ENCODE assay signal across 9 cellular contexts in genomic region chr6:17428595-17429120, GRCh38. TPM values are rescaled to one million over a fixed set of nuclear protein-coding genes. Genes with fewer than 3 reads are reported as not detected.
DNase-seq lines count a peak whose midpoint lies in the region; ATAC-seq and TF ChIP-seq lines count a peak whose summit lies in the region.
"Not testable (repeated sequence)": the region's sequence is repeated elsewhere in the genome, so short reads cannot be mapped to it uniquely, and the experiment has no call there.
"Had no signal": no experiment of that assay in that cellular context is flagged by ENCODE, and none has a peak within 500 bp of the region (broad histone marks: within the 10 kb centered on the region; RNA-seq: fewer than 3 reads in every experiment).

No MANE protein-coding gene starts in this region.

- H3K79me2 ChIP-seq in smooth muscle cell (ENCODE audit: low read depth), result not testable (repeated sequence)

- peak overlapping the region; percentile 24 for H3K9ac ChIP-seq in smooth muscle cell (ENCODE audit: low read depth)

- intact Hi-C loops in left ventricle myocardium inferior (cut with micrococcal nuclease), result not testable (repeated sequence)
- intact Hi-C loops in psoas muscle (cut with DNase I), result loop anchor here (5.0 kb wide), 1 partner anchor 36 kb away; the partner anchor contains the start of gene CAP2 (in 2 of the 2)

- not testable (repeated sequence) for H3K4me3 ChIP-seq in HEK293 (ENCODE audit: low read depth, low read length); WERI-Rb-1 (ENCODE audit: low read depth, low read length); left ventricle myocardium inferior; psoas muscle; smooth muscle cell

- TF ChIP-seq CTCF in HEK293 (tag by site-specific recombination; IDR thresholded peaks at IDR 0.05); WERI-Rb-1 (IDR thresholded peaks at IDR 0.05; ENCODE audit: low read depth, low read length); left ventricle myocardium inferior (IDR thresholded peaks at IDR 0.05; ENCODE audit: borderline replicate concordance); psoas muscle (IDR thresholded peaks at IDR 0.05); smooth muscle cell (IDR thresholded peaks at IDR 0.05; ENCODE audit: borderline replicate concordance, insufficient read depth, poor library complexity, severe bottlenecking): not testable (repeated sequence)

- H3F3A ChIP-seq in smooth muscle cell (ENCODE audit: low read depth), result not testable (repeated sequence)

- CTCF ChIA-PET in HEK293 (lab: Yijun Ruan, JAX), result interaction anchor here (1.2 kb wide), 1 partner anchor 17 kb away, joined by 3 read pairs; no protein-coding TSS in a partner anchor

- DNase-seq in NCI-H1930 (lab: John Stamatoyannopoulos, UW) (peak; percentile 13 to 29), NCI-H446 treated with DMSO at 0.1 percent for 48 hours (lab: John Stamatoyannopoulos, UW) (peak; percentile 32)
- not testable (repeated sequence) for DNase-seq in WERI-Rb-1; left ventricle myocardium inferior; psoas muscle; smooth muscle cell (lab: John Stamatoyannopoulos, UW; ENCODE audit: unreplicated experiment)

- not testable (repeated sequence) for H3K27me3 ChIP-seq in WERI-Rb-1 (ENCODE audit: insufficient read depth, low read depth, severe bottlenecking); left ventricle myocardium inferior (ENCODE audit: low read depth); psoas muscle (ENCODE audit: insufficient read depth in 3 of 3, low read length in 2 of 3); smooth muscle cell (ENCODE audit: low read depth)

- 22 to 44% (median 32%) methylated on average over 3 of the region's 5 CpGs for WGBS in psoas muscle, 3 donors
- WGBS in smooth muscle cell (ENCODE audit: low lambda C conversion rate), result 73% methylated on average over 3 of the region's 5 CpGs

- not testable (repeated sequence) for H3K27ac ChIP-seq in HEK293 (ENCODE audit: extremely low read depth, low read depth, low read length)
- H3K27ac ChIP-seq in WERI-Rb-1 (peak overlapping the region; percentile 47), left ventricle myocardium inferior (replicated peaks) (peak overlapping the region; percentile 54), psoas muscle (peak overlapping the region; percentile 87), smooth muscle cell (ENCODE audit: low read depth) (peak overlapping the region; percentile 49)

- peaks cover 11% of the 10 kb centered on the region for H3K4me1 ChIP-seq in HEK293 (ENCODE audit: control insufficient read depth, insufficient read depth, low read length)
- peaks cover 17% of the 10 kb centered on the region for H3K4me1 ChIP-seq in left ventricle myocardium inferior
- peaks cover 50% of the 10 kb centered on the region for H3K4me1 ChIP-seq in psoas muscle
- not testable (repeated sequence) for H3K4me1 ChIP-seq in smooth muscle cell (ENCODE audit: low read depth)

- POLR2A ChIA-PET in HEK293 (lab: Yijun Ruan, JAX), result not testable (repeated sequence)

- H4K20me1 ChIP-seq in smooth muscle cell (ENCODE audit: low read depth), result not testable (repeated sequence)

- H3K4me2 ChIP-seq in smooth muscle cell, result not testable (repeated sequence)

- H2AFZ ChIP-seq in smooth muscle cell (ENCODE audit: low read depth), result not testable (repeated sequence)

- not testable (repeated sequence) for H3K9me3 ChIP-seq in HEK293 (ENCODE audit: control insufficient read depth, insufficient read depth, low read depth, low read length); WERI-Rb-1 (ENCODE audit: severe bottlenecking); left ventricle myocardium inferior (replicated peaks); psoas muscle; smooth muscle cell (replicated peaks; ENCODE audit: low read depth)

- ATAC-seq in psoas muscle, result peak; percentile 39 to 57 (median 52)

- H3K36me3 ChIP-seq in HEK293 (ENCODE audit: control insufficient read depth in 2 of 2, insufficient read depth in 1 of 2, low read length in 2 of 2) (peaks cover 0 to 14% of the 10 kb centered on the region in 2 experiments; a peak in 1 of 3 replicates), psoas muscle (ENCODE audit: insufficient read depth in 1 of 2, low read depth in 1 of 2) (peaks cover 0 to 44% of the 10 kb centered on the region in 2 donors)
- H3K36me3 ChIP-seq in WERI-Rb-1; left ventricle myocardium inferior; smooth muscle cell (ENCODE audit: low read depth): not testable (repeated sequence)

TF ChIP-seq in HEK293, 187 proteins besides CTCF, POLR2A, EP300 and RAD21 (continues in another document):
- TF ChIP-seq SP7 (tag by site-specific recombination; IDR thresholded peaks at IDR 0.05) (peak; percentile 90), KLF8 (tag by site-specific recombination; IDR thresholded peaks at IDR 0.05) (peak; percentile 63), PRDM10 (tag by site-specific recombination; IDR thresholded peaks at IDR 0.05) (peak; percentile 92), ZNF629 (tag by site-specific recombination; IDR thresholded peaks at IDR 0.05) (peak; percentile 73), ZNF639 (tag by site-specific recombination; IDR thresholded peaks at IDR 0.05) (peak; percentile 75), ZNF366 (tag by site-specific recombination; conservative IDR thresholded peaks at IDR 0.05) (peak; percentile 62), BCL11A (tag by site-specific recombination; IDR thresholded peaks at IDR 0.05; ENCODE audit: low read depth) (0 out of 2 replicates have a peak, but pooled peaks have one; percentile 30)

RNA-seq across cellular contexts. Expression of gene CAP2, which starts 35.3 kb away (rescaled TPM):
- total RNA-seq in left ventricle myocardium inferior (149 TPM), psoas muscle (100 to 1,000 TPM; 344 to 452 (median 385) TPM), smooth muscle cell (16.8 and 19.0 TPM in 2 replicates)
- polyA plus RNA-seq in psoas muscle (100 to 1,000 TPM; 176 to 211 (median 202) TPM), smooth muscle cell (19.7 and 27.7 TPM in 2 replicates)
- total RNA-seq: CD4-positive, alpha-beta memory T cell; OCI-LY7 had no signal
- polyA plus RNA-seq: CD4-positive, alpha-beta memory T cell had no signal
